Comparison of ENCODE assay signal across 9 cellular contexts in genomic region chr9:136039488-136039887, GRCh38.
"Had no signal": no experiment of that assay in that cellular context is flagged by ENCODE, and none has a peak within 500 bp of the region (broad histone marks: within the 10 kb centered on the region; RNA-seq: fewer than 3 reads in every experiment).

No MANE protein-coding gene starts in this region.

- DNase-seq: GM23248, GOT3, H9, HCEC 1CT, HFFc6, KG1 had no signal

- H3K36me3 Mint-ChIP-seq: IgD-negative memory B cell had no signal

- H3K27ac Mint-ChIP-seq: H9, HFFc6 had no signal

- ATAC-seq: HepG2 had no signal

- FAIRE-seq: HepG2 had no signal

- H3K4me1 Mint-ChIP-seq: H9 had no signal

- H3K4me3 ChIP-seq: GM23248 had no signal

- H3K4me3 Mint-ChIP-seq: H9, HFFc6, IgD-negative memory B cell had no signal

- H2AFZ ChIP-seq: GM23248 had no signal

- H3K27ac ChIP-seq: GM23248, HL-60 had no signal

- H3K9ac ChIP-seq: GM23248 had no signal
